18 cellular contexts compared by ENCODE assay signal in genomic region chr1:54603241-54603640, GRCh38. TPM values are rescaled to one million over a fixed set of nuclear protein-coding genes. Genes with fewer than 3 reads are reported as not detected.
DNase-seq lines count a peak whose midpoint lies in the region; FAIRE-seq and TF ChIP-seq lines count a peak whose summit lies in the region.
"Had no signal": no experiment of that assay in that cellular context is flagged by ENCODE, and none has a peak within 500 bp of the region (broad histone marks: within the 10 kb centered on the region; RNA-seq: fewer than 3 reads in every experiment).

No MANE protein-coding gene starts in this region.

- H3K27ac ChIP-seq in mucosa of rectum (ENCODE audit: low read depth in 2 of 2, low read length in 2 of 2): peak overlapping the region; percentile 54 to 71
- H3K27ac ChIP-seq in transverse colon: peak overlapping the region; percentile 30 to 54 (median 50)
- H3K27ac ChIP-seq in kidney (ENCODE audit: low read depth in 2 of 2, low read length in 2 of 2): no peak overlapping the region
- H3K27ac ChIP-seq: 22Rv1 had no signal

- TF ChIP-seq CTCF in Loucy (conservative IDR thresholded peaks at IDR 0.05; ENCODE audit: low read length): no peak
- no peak for TF ChIP-seq CTCF in transverse colon (IDR thresholded peaks at IDR 0.05)
- TF ChIP-seq CTCF in kidney (IDR thresholded peaks at IDR 0.05; ENCODE audit: borderline replicate concordance, extremely low read depth, insufficient read depth): no peak

- WGBS in transverse colon (ENCODE audit: low coverage in 1 of 2), 2 donors: 92 to 100% methylated on average over 3 to 6 of the region's 6 CpGs

- FAIRE-seq in kidney (lab: Jason Lieb, UNC) (no peak), HTR-8/SVneo (lab: Jason Lieb, UNC) (no peak)

- peak overlapping the region; percentile 19 for H3K27ac Mint-ChIP-seq in activated naive CD4-positive, alpha-beta T cell treated with anti-CD3 and anti-CD28 coated beads, Interleukin-2, amount 10 ng/mL, durations not matched to agents 7 days and 5 days
- H3K27ac Mint-ChIP-seq: HFFc6, IgD-negative memory B cell had no signal

- no peak for DNase-seq in activated naive CD4-positive, alpha-beta T cell treated with anti-CD3 and anti-CD28 coated beads, Interleukin-2, amount 10 ng/mL, durations not matched to agents 7 days and 5 days
- no peak for DNase-seq in activated naive CD4-positive, alpha-beta T cell (lab: John Stamatoyannopoulos, UW)
- no peak for DNase-seq in transverse colon
- DNase-seq in kidney: no peak
- no peak for DNase-seq in stimulated activated CD8-positive, alpha-beta memory T cell treated with anti-CD3 and anti-CD28 coated beads, Interleukin-4, amount 100 ng/mL, for 48 hours
- no peak for DNase-seq in HTR-8/SVneo (ENCODE audit: insufficient read length, low spot score)
- DNase-seq: AML-193, DMS53, HCEC 1CT, HFFc6 had no signal

- H3K9me3 ChIP-seq in Loucy (ENCODE audit: insufficient read depth, low read depth, low read length) (no peaks in the 10 kb centered on the region), mucosa of rectum (ENCODE audit: control insufficient read depth in 2 of 2, low read length in 2 of 2) (no peaks in the 10 kb centered on the region), transverse colon (no peaks in the 10 kb centered on the region), kidney (ENCODE audit: control insufficient read depth in 1 of 2, low read length in 2 of 2) (no peaks in the 10 kb centered on the region)
- H3K9me3 ChIP-seq: BLaER1 had no signal

- H3K4me1 Mint-ChIP-seq in activated naive CD4-positive, alpha-beta T cell treated with anti-CD3 and anti-CD28 coated beads, Interleukin-2, amount 10 ng/mL, durations not matched to agents 7 days and 5 days: peaks cover 14% of the 10 kb centered on the region

- H2AFZ ChIP-seq in Loucy (ENCODE audit: low read length): no peak overlapping the region

- CTCF ChIA-PET in activated naive CD4-positive, alpha-beta T cell treated with anti-CD3 and anti-CD28 coated beads, Interleukin-2, amount 10 ng/mL, durations not matched to agents 7 days and 5 days (lab: Charles Lee): no interaction called here

- H3K36me3 ChIP-seq in Loucy (ENCODE audit: insufficient read depth, low read length): no peaks in the 10 kb centered on the region
- H3K36me3 ChIP-seq in mucosa of rectum (ENCODE audit: control insufficient read depth in 2 of 2, insufficient read depth in 2 of 2, low read length in 2 of 2): peaks cover 39 to 43% of the 10 kb centered on the region in 2 donors
- H3K36me3 ChIP-seq in transverse colon: peaks cover 0 to 7% (median 3%) of the 10 kb centered on the region in 4 donors
- peaks cover 10 to 33% of the 10 kb centered on the region in 2 donors for H3K36me3 ChIP-seq in kidney (ENCODE audit: control insufficient read depth in 1 of 2, insufficient read depth in 2 of 2, low read length in 2 of 2)
- H3K36me3 ChIP-seq: BLaER1 had no signal

- TF ChIP-seq POLR2A in transverse colon (IDR thresholded peaks at IDR 0.05): no peak

- H3K36me3 Mint-ChIP-seq in activated naive CD4-positive, alpha-beta T cell treated with anti-CD3 and anti-CD28 coated beads, Interleukin-2, amount 10 ng/mL, durations not matched to agents 7 days and 5 days: no peaks in the 10 kb centered on the region
- H3K36me3 Mint-ChIP-seq: IgD-negative memory B cell had no signal

- no peak overlapping the region for H3K4me3 ChIP-seq in Loucy (ENCODE audit: low read length, poor library complexity, severe bottlenecking)
- no peak overlapping the region for H3K4me3 ChIP-seq in mucosa of rectum (ENCODE audit: low read length in 2 of 2)
- no peak overlapping the region for H3K4me3 ChIP-seq in transverse colon
- peak overlapping the region in 1 of 2 donors; percentile 25 for H3K4me3 ChIP-seq in kidney (ENCODE audit: low read length in 2 of 2)
- H3K4me3 ChIP-seq: BLaER1 had no signal

- intact Hi-C loops in transverse colon (cut with DNase I; ENCODE audit: low total_unique reads): no loop called here
- intact Hi-C loops in kidney (cut with DNase I): no loop called here

- no peaks in the 10 kb centered on the region for H3K9me2 ChIP-seq in Loucy (replicated peaks; ENCODE audit: low read depth, low read length)

- no peak overlapping the region for H3K4me3 Mint-ChIP-seq in activated naive CD4-positive, alpha-beta T cell treated with anti-CD3 and anti-CD28 coated beads, Interleukin-2, amount 10 ng/mL, durations not matched to agents 7 days and 5 days
- H3K4me3 Mint-ChIP-seq: HFFc6, IgD-negative memory B cell had no signal

- H3K9me3 Mint-ChIP-seq in activated naive CD4-positive, alpha-beta T cell treated with anti-CD3 and anti-CD28 coated beads, Interleukin-2, amount 10 ng/mL, durations not matched to agents 7 days and 5 days: no peaks in the 10 kb centered on the region
- H3K9me3 Mint-ChIP-seq: HFFc6, IgD-negative memory B cell had no signal

- H3K79me2 ChIP-seq in Loucy (ENCODE audit: insufficient read depth, low read length): no peaks in the 10 kb centered on the region

- peaks cover 36% of the 10 kb centered on the region for H3K4me1 ChIP-seq in Loucy (ENCODE audit: insufficient read depth, low read length, poor library complexity, severe bottlenecking)
- H3K4me1 ChIP-seq in mucosa of rectum (ENCODE audit: control insufficient read depth in 2 of 2, insufficient read depth in 2 of 2, low read length in 2 of 2): peaks cover 16 to 24% of the 10 kb centered on the region in 2 donors
- H3K4me1 ChIP-seq in transverse colon: peaks cover 0 to 15% (median 7%) of the 10 kb centered on the region in 4 donors
- H3K4me1 ChIP-seq in kidney (ENCODE audit: control insufficient read depth in 1 of 2, insufficient read depth in 1 of 2, low read depth in 1 of 2, low read length in 2 of 2): peaks cover 9 to 25% of the 10 kb centered on the region in 2 donors

- H3K27me3 ChIP-seq in Loucy (ENCODE audit: insufficient read depth, low read length, poor library complexity, severe bottlenecking) (no peaks in the 10 kb centered on the region), mucosa of rectum (ENCODE audit: control insufficient read depth in 2 of 2, insufficient read depth in 2 of 2, low read length in 2 of 2) (no peaks in the 10 kb centered on the region), transverse colon (no peaks in the 10 kb centered on the region)
- H3K27me3 ChIP-seq: BLaER1 had no signal

- no peak for TF ChIP-seq EP300 in transverse colon (IDR thresholded peaks at IDR 0.05; ENCODE audit: low read depth)

- peak overlapping the region; percentile 66 for H3K4me2 ChIP-seq in Loucy (ENCODE audit: low read depth, low read length, poor library complexity, severe bottlenecking)

- peaks cover 5% of the 10 kb centered on the region for H3K27me3 Mint-ChIP-seq in activated naive CD4-positive, alpha-beta T cell treated with anti-CD3 and anti-CD28 coated beads, Interleukin-2, amount 10 ng/mL, durations not matched to agents 7 days and 5 days

- H4K20me1 ChIP-seq in Loucy (ENCODE audit: insufficient read depth, low read length, poor library complexity, severe bottlenecking): no peaks in the 10 kb centered on the region
- H4K20me1 ChIP-seq: BLaER1 had no signal

- peak overlapping the region; percentile 44 for H3K9ac ChIP-seq in Loucy (ENCODE audit: low read depth, low read length, poor library complexity, severe bottlenecking)
- H3K9ac ChIP-seq in mucosa of rectum (ENCODE audit: low read depth in 1 of 2, low read length in 2 of 2): peak overlapping the region in 1 of 2 donors; percentile 2
- no peak overlapping the region for H3K9ac ChIP-seq in kidney (ENCODE audit: low read length in 2 of 2)
- H3K9ac ChIP-seq: BLaER1 had no signal

- peaks cover 8% of the 10 kb centered on the region; the same call in 1 of the 2 replicates for H3F3A ChIP-seq in Loucy (ENCODE audit: low read depth)

- in situ Hi-C loops in transverse colon (cut with MboI; ENCODE audit: low pct_ligation_motif_present in 1 of 4, low pct_unique_long_range_greater_than_20kb in 1 of 4, low sequenced_read_pairs in 3 of 4): no loop called here

RNA-seq across cellular contexts. Expression of gene FAM151A, which starts 20.1 kb away (rescaled TPM):
- total RNA-seq in transverse colon (10 to 100 TPM in 1 of 4 donors, 1 to 10 TPM in 3; 1.4 to 28.5 (median 7.1) TPM), kidney (not detected)
- polyA plus RNA-seq in kidney (ENCODE audit: insufficient read depth, low read depth, low replicate concordance): 237 TPM
- total RNA-seq: A673, Daoy, H4, HFFc6 had no signal
- polyA plus RNA-seq: IgD-negative memory B cell had no signal

RNA-seq across cellular contexts. Expression of gene MROH7, which starts 38.3 kb away (rescaled TPM):
- total RNA-seq in transverse colon: 10 to 100 TPM; 16.1 to 69.9 (median 30.5) TPM
- total RNA-seq in kidney: 5.4 TPM
- 3.8 TPM for polyA plus RNA-seq in kidney (ENCODE audit: insufficient read depth, low read depth, low replicate concordance)
- total RNA-seq: A673, Daoy, H4 had no signal
- polyA plus RNA-seq: IgD-negative memory B cell had no signal

RNA-seq across cellular contexts. Expression of gene ACOT11, which starts 55.2 kb away (rescaled TPM):
- total RNA-seq in transverse colon (10 to 100 TPM; 70.6 to 79.7 (median 75.3) TPM), kidney (24.6 TPM)
- 31.1 TPM for polyA plus RNA-seq in kidney (ENCODE audit: insufficient read depth, low read depth, low replicate concordance)

Comparison
In these comparisons a context has a peak if more than half of its experiments do, and no peak if none do; other contexts are left out.
1. H3K27ac ChIP-seq: peak in mucosa of rectum (2 of 2) and transverse colon (4 of 4); none in kidney (0 of 2).